Comparison of ENCODE assay signal across 9 cellular contexts in the genomic region with DNA sequence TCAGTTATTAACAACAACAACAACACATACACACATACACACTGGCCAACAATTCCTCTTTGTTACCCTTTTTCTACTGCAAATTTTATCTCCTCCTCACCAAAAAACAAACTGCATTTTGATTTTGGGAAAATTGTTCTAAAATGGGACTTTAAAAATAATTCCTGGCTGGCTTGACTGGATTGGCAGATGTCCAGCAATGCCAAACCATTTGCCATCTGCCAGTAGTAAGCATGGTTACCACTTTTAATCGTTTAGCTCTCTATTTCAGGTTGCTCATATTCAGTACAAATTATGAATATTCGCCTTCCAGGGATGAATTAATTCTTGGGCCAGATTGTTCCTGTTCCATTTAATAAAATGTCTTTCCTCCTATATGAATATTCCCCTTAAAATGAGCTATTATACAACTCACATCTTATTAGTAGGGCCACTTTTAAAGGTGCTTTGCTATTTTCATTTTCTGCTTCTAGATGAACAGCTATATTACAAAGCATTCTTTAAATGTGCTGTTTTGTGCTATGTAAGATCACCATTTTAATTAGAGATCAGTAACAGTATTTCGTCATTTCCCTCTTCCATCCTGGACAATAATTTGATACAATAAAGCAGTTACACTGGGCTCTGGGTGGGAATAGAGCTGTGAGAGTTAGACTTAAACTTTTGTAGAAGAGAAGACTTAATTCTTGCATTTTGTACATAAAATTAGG. TPM values are rescaled to one million over a fixed set of nuclear protein-coding genes. Genes with fewer than 3 reads are reported as not detected.
DNase-seq lines count a peak whose midpoint lies in the region; ATAC-seq, FAIRE-seq and TF ChIP-seq lines count a peak whose summit lies in the region.
"Had no signal": no experiment of that assay in that cellular context is flagged by ENCODE, and none has a peak within 500 bp of the region (broad histone marks: within the 10 kb centered on the region; RNA-seq: fewer than 3 reads in every experiment).

No MANE protein-coding gene starts in this region.

- FAIRE-seq in H54 (lab: Jason Lieb, UNC), result no peak

- intact Hi-C loops in adrenal gland (cut with DNase I), result loop anchor here in 1 of 2 donors (5.0 kb wide), 1 partner anchor 42 kb away; no protein-coding TSS in a partner anchor

- H3K27me3 ChIP-seq in adrenal gland (no peaks in the 10 kb centered on the region), liver (ENCODE audit: control insufficient read depth in 4 of 4, insufficient read depth in 4 of 4, low read length in 3 of 4) (no peaks in the 10 kb centered on the region), tibial nerve (no peaks in the 10 kb centered on the region)

- H3K9me3 Mint-ChIP-seq in activated T-cell treated with anti-CD3 and anti-CD28 coated beads, Interleukin-2, amount 50 U/mL, for 72 hours, result no peaks in the 10 kb centered on the region

- H3K4me1 ChIP-seq in adrenal gland (replicated peaks in 1 of 2) (peaks cover 27 to 46% of the 10 kb centered on the region in 2 donors), liver (ENCODE audit: control insufficient read depth in 4 of 4, insufficient read depth in 4 of 4, low read length in 3 of 4) (peaks cover 6 to 28% (median 22%) of the 10 kb centered on the region in 4 donors), tibial nerve (peaks cover 3 to 66% (median 40%) of the 10 kb centered on the region in 4 donors)

- TF ChIP-seq EP300 in tibial nerve (IDR thresholded peaks at IDR 0.05), result no peak

- peaks cover 40% of the 10 kb centered on the region for H3K4me1 Mint-ChIP-seq in activated T-cell treated with anti-CD3 and anti-CD28 coated beads, Interleukin-2, amount 50 U/mL, for 72 hours (ENCODE audit: low read depth)

- no peak for DNase-seq in activated T-cell treated with anti-CD3 and anti-CD28 coated beads, Interleukin-2, amount 50 U/mL, for 72 hours
- no peak for DNase-seq in activated T-cell treated with anti-CD3 and anti-CD28 coated beads, Interleukin-2, amount 50 U/mL, for 48 hours
- DNase-seq in adrenal gland (peak in 1 of 7 donors; percentile 13), tibial nerve (ENCODE audit: low spot score in 2 of 2) (no peak), H54 (ENCODE audit: insufficient read length, low spot score) (no peak)

- TF ChIP-seq RAD21 in liver (IDR thresholded peaks at IDR 0.05), result no peak

- no peak for TF ChIP-seq POLR2A in adrenal gland (IDR thresholded peaks at IDR 0.05)
- TF ChIP-seq POLR2A in tibial nerve (IDR thresholded peaks at IDR 0.05), result no peak
- TF ChIP-seq POLR2A in H54 (IDR thresholded peaks at IDR 0.05; ENCODE audit: low read depth, low read length), result no peak

- peak in 1 of 2 donors; percentile 15 for ATAC-seq in activated T-cell treated with anti-CD3 and anti-CD28 coated beads, Interleukin-2, amount 50 U/mL, for 72 hours (replicated peaks in 1 of 2)
- ATAC-seq in HG03045 (IDR thresholded peaks at IDR 0.05; ENCODE audit: unreplicated experiment), result no peak
- no peak for ATAC-seq in HG02588 (IDR thresholded peaks at IDR 0.05; ENCODE audit: unreplicated experiment)

- WGBS in adrenal gland, 4 donors, result 41 to 53% (median 47%) methylated on average over 3 of the region's 3 CpGs
- WGBS in liver, result 36% methylated on average over 3 of the region's 3 CpGs
- 39 to 41% methylated on average over 3 of the region's 3 CpGs for WGBS in tibial nerve, 2 donors

- no peak for TF ChIP-seq CTCF in adrenal gland (IDR thresholded peaks at IDR 0.05)
- TF ChIP-seq CTCF in liver (IDR thresholded peaks at IDR 0.05; ENCODE audit: low read depth, low read length, missing input control), result no peak
- no peak for TF ChIP-seq CTCF in tibial nerve (IDR thresholded peaks at IDR 0.05)

- peaks cover 11% of the 10 kb centered on the region for H3K27me3 Mint-ChIP-seq in activated T-cell treated with anti-CD3 and anti-CD28 coated beads, Interleukin-2, amount 50 U/mL, for 72 hours (ENCODE audit: low read depth)

- no peaks in the 10 kb centered on the region for H3K36me3 Mint-ChIP-seq in activated T-cell treated with anti-CD3 and anti-CD28 coated beads, Interleukin-2, amount 50 U/mL, for 72 hours (ENCODE audit: insufficient read depth in 2 of 2)

- H3K27ac ChIP-seq in adrenal gland, result peak overlapping the region; percentile 5 to 76 (median 52)
- H3K27ac ChIP-seq in liver (ENCODE audit: low read depth in 1 of 2, low read length in 2 of 2), result peak overlapping the region; percentile 94 to 98
- H3K27ac ChIP-seq in tibial nerve, result peak overlapping the region; percentile 73 to 91 (median 82)

- H3K9me3 ChIP-seq in adrenal gland (replicated peaks in 1 of 3), result no peaks in the 10 kb centered on the region
- H3K9me3 ChIP-seq in liver (ENCODE audit: control insufficient read depth in 4 of 4, low read length in 3 of 4), result no peaks in the 10 kb centered on the region
- no peaks in the 10 kb centered on the region for H3K9me3 ChIP-seq in tibial nerve

- H3K36me3 ChIP-seq in adrenal gland (replicated peaks in 1 of 2) (no peaks in the 10 kb centered on the region), liver (ENCODE audit: control insufficient read depth in 4 of 4, insufficient read depth in 3 of 4, low read depth in 1 of 4, low read length in 3 of 4) (no peaks in the 10 kb centered on the region), tibial nerve (no peaks in the 10 kb centered on the region)

- H3K4me3 Mint-ChIP-seq in activated T-cell treated with anti-CD3 and anti-CD28 coated beads, Interleukin-2, amount 50 U/mL, for 72 hours, result peak overlapping the region; percentile 73 to 92

- H3K4me3 ChIP-seq in adrenal gland (peak overlapping the region in 1 of 4 donors; percentile 51), liver (ENCODE audit: low read depth in 1 of 3, low read length in 3 of 3) (peak overlapping the region; percentile 55 to 69 (median 65)), tibial nerve (peak overlapping the region; percentile 8 to 33 (median 24))
- H3K4me3 ChIP-seq: skin epidermis had no signal

- H3K9ac ChIP-seq in liver (ENCODE audit: low read depth in 1 of 2, low read length in 2 of 2), result peak overlapping the region; percentile 30 to 97

- peak overlapping the region; percentile 88 for H3K27ac Mint-ChIP-seq in activated T-cell treated with anti-CD3 and anti-CD28 coated beads, Interleukin-2, amount 50 U/mL, for 72 hours

TF ChIP-seq in liver, 16 proteins besides CTCF, POLR2A, EP300 and RAD21:
- TF ChIP-seq EGR1 (IDR thresholded peaks at IDR 0.05; ENCODE audit: low read depth in 2 of 2), result peak in 1 of 2 donors; percentile 20
- peak; percentile 60 for TF ChIP-seq ATF3 (IDR thresholded peaks at IDR 0.05)
- TF ChIP-seq TAF1 (conservative IDR thresholded peaks at IDR 0.05), result no peak
- TF ChIP-seq YY1 (IDR thresholded peaks at IDR 0.05), result no peak

RNA-seq across cellular contexts. Expression of gene SMNDC1, which starts 35.6 kb away (rescaled TPM):
- 10 to 100 TPM; 49.2 to 54.6 TPM for total RNA-seq in activated T-cell treated with anti-CD3 and anti-CD28 coated beads, Interleukin-2, amount 50 U/mL, for 72 hours
- total RNA-seq in adrenal gland (10 to 100 TPM in 4 of 8 donors, 1 to 10 TPM in 4; 3.7 to 30.0 (median 18.2) TPM), liver (1 to 10 TPM; 6.4 to 6.8 TPM), tibial nerve (10 to 100 TPM; 11.4 to 21.0 (median 15.3) TPM)
- polyA plus RNA-seq in adrenal gland (10 to 100 TPM in 1 of 3 donors, 1 to 10 TPM in 2; 8.7 to 34.4 (median 9.8) TPM), liver (1 to 10 TPM; 4.9 to 5.5 TPM)
